In genomic region chr1:245715970-245716369, GRCh38 we compare ENCODE assay signal across 13 cellular contexts.
DNase-seq lines count a peak whose midpoint lies in the region; ATAC-seq, FAIRE-seq and TF ChIP-seq lines count a peak whose summit lies in the region.
"Had no signal": no experiment of that assay in that cellular context is flagged by ENCODE, and none has a peak within 500 bp of the region (broad histone marks: within the 10 kb centered on the region; RNA-seq: fewer than 3 reads in every experiment).

No MANE protein-coding gene starts in this region.

- no peaks in the 10 kb centered on the region for H3K36me3 ChIP-seq in brain microvascular endothelial cell (replicated peaks)
- H3K36me3 ChIP-seq: neutrophil, Peyer's patch had no signal

- no peaks in the 10 kb centered on the region for H3K27me3 ChIP-seq in brain microvascular endothelial cell (replicated peaks)
- H3K27me3 ChIP-seq: Peyer's patch had no signal

- DNase-seq in AG10803 (ENCODE audit: low read depth) = peak; percentile 87
- peak; percentile 65 for DNase-seq in HTR-8/SVneo (ENCODE audit: insufficient read length, low spot score)
- peak; percentile 55 for DNase-seq in brain microvascular endothelial cell
- DNase-seq in kidney glomerular epithelial cell (lab: John Stamatoyannopoulos, UW) = peak; percentile 88
- no peak for DNase-seq in DMS153 treated with DMSO at 0.1 percent for 48 hours (lab: John Stamatoyannopoulos, UW; ENCODE audit: unreplicated experiment)
- DNase-seq: CD4-positive, alpha-beta memory T cell; MM.1S; Peyer's patch had no signal

- FAIRE-seq in HTR-8/SVneo (lab: Jason Lieb, UNC) = peak; percentile 92
- FAIRE-seq: frontal cortex had no signal

- TF ChIP-seq CTCF in AG10803 (conservative IDR thresholded peaks at IDR 0.05; ENCODE audit: low read length) = no peak
- TF ChIP-seq CTCF in brain microvascular endothelial cell (IDR thresholded peaks at IDR 0.05; ENCODE audit: low read depth, low read length, missing control alignments) = no peak

- in situ Hi-C loops in brain microvascular endothelial cell (cut with HindIII; ENCODE audit: low pct_ligation_motif_present, low sequenced_read_pairs) = no loop called here

- no peak overlapping the region for H3K4me3 ChIP-seq in AG10803 (ENCODE audit: low read length)
- H3K4me3 ChIP-seq in brain microvascular endothelial cell (ENCODE audit: low read depth, low read length) = no peak overlapping the region
- H3K4me3 ChIP-seq: Peyer's patch had no signal

- H3K27ac ChIP-seq in brain microvascular endothelial cell = no peak overlapping the region
- H3K27ac ChIP-seq: neutrophil, Peyer's patch had no signal

- no peak for ATAC-seq in HG02798 (IDR thresholded peaks at IDR 0.05; ENCODE audit: poor library complexity, unreplicated experiment)
- ATAC-seq in HG03342 (IDR thresholded peaks at IDR 0.05; ENCODE audit: unreplicated experiment) = no peak
- ATAC-seq in GM18868 (IDR thresholded peaks at IDR 0.05; ENCODE audit: unreplicated experiment) = no peak
